In genomic region chr6:157420497-157420896, GRCh38 we compare ENCODE assay signal across 20 cellular contexts.
"Had no signal": no experiment of that assay in that cellular context is flagged by ENCODE, and none has a peak within 500 bp of the region (broad histone marks: within the 10 kb centered on the region; RNA-seq: fewer than 3 reads in every experiment).

No MANE protein-coding gene starts in this region.

- H3K9me3 Mint-ChIP-seq: activated naive CD4-positive, alpha-beta T cell treated with anti-CD3 and anti-CD28 coated beads for 36 hours; activated naive CD8-positive, alpha-beta T cell treated with anti-CD3 and anti-CD28 coated beads, Interleukin-2, amount 10 ng/mL, durations not matched to agents 7 days and 5 days had no signal

- DNase-seq: activated CD4-positive, alpha-beta T cell treated with anti-CD3 and anti-CD28 coated beads for 36 hours; activated CD4-positive, alpha-beta T cell treated with anti-CD3 and anti-CD28 coated beads, Interleukin-2, amount 50 U/mL, for 1 hour; activated CD8-positive, alpha-beta memory T cell treated with anti-CD3 and anti-CD28 coated beads, Interleukin-2, amount 10 ng/mL, durations not matched to agents 7 days and 5 days; activated effector memory CD4-positive, alpha-beta T cell treated with Interleukin-2 at 50 U/mL for 16 hours; activated naive CD4-positive, alpha-beta T cell treated with anti-CD3 and anti-CD28 coated beads for 36 hours; activated naive CD8-positive, alpha-beta T cell treated with anti-CD3 and anti-CD28 coated beads, Interleukin-2, amount 10 ng/mL, durations not matched to agents 7 days and 5 days; aorta; central memory CD4-positive, alpha-beta T cell; MG63; NCI-H1105; NCI-H1436; NCI-H1694 treated with DMSO at 0.1 percent for 48 hours; NCI-H2029 treated with DMSO at 0.1 percent for 48 hours; NCI-H510A treated with DMSO at 0.1 percent for 48 hours; Peyer's patch; SHP77 treated with DMSO at 0.1 percent for 48 hours; T-helper 17 cell; T-helper 9 cell; WERI-Rb-1 had no signal

- H3K27ac Mint-ChIP-seq: activated CD4-positive, alpha-beta T cell treated with anti-CD3 and anti-CD28 coated beads for 36 hours; activated CD8-positive, alpha-beta memory T cell treated with anti-CD3 and anti-CD28 coated beads, Interleukin-2, amount 10 ng/mL, durations not matched to agents 7 days and 5 days; activated naive CD4-positive, alpha-beta T cell treated with anti-CD3 and anti-CD28 coated beads for 36 hours; activated naive CD8-positive, alpha-beta T cell treated with anti-CD3 and anti-CD28 coated beads, Interleukin-2, amount 10 ng/mL, durations not matched to agents 7 days and 5 days; T-helper 17 cell had no signal

- H3K27me3 Mint-ChIP-seq: activated CD4-positive, alpha-beta T cell treated with anti-CD3 and anti-CD28 coated beads for 36 hours; activated CD8-positive, alpha-beta memory T cell treated with anti-CD3 and anti-CD28 coated beads, Interleukin-2, amount 10 ng/mL, durations not matched to agents 7 days and 5 days; activated naive CD8-positive, alpha-beta T cell treated with anti-CD3 and anti-CD28 coated beads, Interleukin-2, amount 10 ng/mL, durations not matched to agents 7 days and 5 days had no signal

- H3K4me3 Mint-ChIP-seq: activated CD4-positive, alpha-beta T cell treated with anti-CD3 and anti-CD28 coated beads for 36 hours; activated CD8-positive, alpha-beta memory T cell treated with anti-CD3 and anti-CD28 coated beads, Interleukin-2, amount 10 ng/mL, durations not matched to agents 7 days and 5 days; activated naive CD4-positive, alpha-beta T cell treated with anti-CD3 and anti-CD28 coated beads for 36 hours; activated naive CD8-positive, alpha-beta T cell treated with anti-CD3 and anti-CD28 coated beads, Interleukin-2, amount 10 ng/mL, durations not matched to agents 7 days and 5 days; T-helper 17 cell had no signal

- H3K4me1 Mint-ChIP-seq: activated CD4-positive, alpha-beta T cell treated with anti-CD3 and anti-CD28 coated beads for 36 hours; activated CD8-positive, alpha-beta memory T cell treated with anti-CD3 and anti-CD28 coated beads, Interleukin-2, amount 10 ng/mL, durations not matched to agents 7 days and 5 days; activated naive CD8-positive, alpha-beta T cell treated with anti-CD3 and anti-CD28 coated beads, Interleukin-2, amount 10 ng/mL, durations not matched to agents 7 days and 5 days had no signal

- FAIRE-seq: HepG2 had no signal

- ATAC-seq: activated CD4-positive, alpha-beta T cell treated with anti-CD3 and anti-CD28 coated beads for 36 hours; activated CD8-positive, alpha-beta memory T cell treated with anti-CD3 and anti-CD28 coated beads, Interleukin-2, amount 10 ng/mL, durations not matched to agents 7 days and 5 days; HepG2; T-helper 17 cell had no signal
